Comparison of ENCODE assay signal across 23 cellular contexts in genomic region chr5:133704411-133704810, GRCh38.
DNase-seq lines count a peak whose midpoint lies in the region; ATAC-seq and TF ChIP-seq lines count a peak whose summit lies in the region.
"Had no signal": no experiment of that assay in that cellular context is flagged by ENCODE, and none has a peak within 500 bp of the region (broad histone marks: within the 10 kb centered on the region; RNA-seq: fewer than 3 reads in every experiment).

No MANE protein-coding gene starts in this region.

- no peak for TF ChIP-seq EP300 in stomach (IDR thresholded peaks at IDR 0.05)

- H3K9me3 ChIP-seq in stomach: no peaks in the 10 kb centered on the region
- H3K9me3 ChIP-seq: BE2C; BLaER1 treated with 17β-estradiol and CSF1 and Interleukin-3, amounts not matched to agents 10 nM and 100 nM; HAP-1 had no signal

- 76 to 80% (median 78%) methylated on average over 2 of the region's 2 CpGs for WGBS in stomach, 5 donors

- H3K4me1 ChIP-seq in stomach: peaks cover 0 to 8% (median 2%) of the 10 kb centered on the region in 4 donors
- H3K4me1 ChIP-seq: BLaER1 treated with 17β-estradiol and CSF1 and Interleukin-3, amounts not matched to agents 10 nM and 100 nM; HAP-1 had no signal

- no peak overlapping the region for H3K27ac Mint-ChIP-seq in activated CD8-positive, alpha-beta memory T cell treated with anti-CD3 and anti-CD28 coated beads, Interleukin-2, amount 10 ng/mL, durations not matched to agents 7 days and 5 days
- H3K27ac Mint-ChIP-seq: CD14-positive monocyte; CD4-positive, alpha-beta T cell; CD8-positive, alpha-beta memory T cell; HFFc6 had no signal

- no peak for ATAC-seq in activated CD8-positive, alpha-beta memory T cell treated with anti-CD3 and anti-CD28 coated beads, Interleukin-2, amount 10 ng/mL, durations not matched to agents 7 days and 5 days
- ATAC-seq in sciatic nerve (no peak), HG03342 (IDR thresholded peaks at IDR 0.05; ENCODE audit: unreplicated experiment) (no peak)
- ATAC-seq: GM12878 had no signal

- H3K4me1 Mint-ChIP-seq in activated CD8-positive, alpha-beta memory T cell treated with anti-CD3 and anti-CD28 coated beads, Interleukin-2, amount 10 ng/mL, durations not matched to agents 7 days and 5 days: peaks cover 5% of the 10 kb centered on the region
- H3K4me1 Mint-ChIP-seq: CD14-positive monocyte; CD8-positive, alpha-beta memory T cell had no signal

- TF ChIP-seq POLR2A in stomach (IDR thresholded peaks at IDR 0.05): no peak

- TF ChIP-seq CTCF in stomach (IDR thresholded peaks at IDR 0.05): no peak

- no peak overlapping the region for H3K27ac ChIP-seq in stomach
- H3K27ac ChIP-seq: 22Rv1; BLaER1 treated with 17β-estradiol and CSF1 and Interleukin-3, amounts not matched to agents 10 nM and 100 nM; GM23248 had no signal

- H3K36me3 ChIP-seq in stomach: no peaks in the 10 kb centered on the region
- H3K36me3 ChIP-seq: BE2C; BLaER1 treated with 17β-estradiol and CSF1 and Interleukin-3, amounts not matched to agents 10 nM and 100 nM; HAP-1 had no signal

- no peaks in the 10 kb centered on the region for H3K9me3 Mint-ChIP-seq in activated CD8-positive, alpha-beta memory T cell treated with anti-CD3 and anti-CD28 coated beads, Interleukin-2, amount 10 ng/mL, durations not matched to agents 7 days and 5 days (ENCODE audit: low read depth)
- H3K9me3 Mint-ChIP-seq: CD4-positive, alpha-beta T cell; CD8-positive, alpha-beta memory T cell; HFFc6 had no signal

- in situ Hi-C loops in ACHN (cut with HindIII; ENCODE audit: low pct_ligation_motif_present, low pct_unique_long_range_greater_than_20kb, low sequenced_read_pairs): no loop called here

- no peak overlapping the region for H3K4me3 Mint-ChIP-seq in activated CD8-positive, alpha-beta memory T cell treated with anti-CD3 and anti-CD28 coated beads, Interleukin-2, amount 10 ng/mL, durations not matched to agents 7 days and 5 days
- H3K4me3 Mint-ChIP-seq: CD14-positive monocyte; CD4-positive, alpha-beta T cell; CD8-positive, alpha-beta memory T cell; HFFc6 had no signal

- H3K27me3 Mint-ChIP-seq in activated CD8-positive, alpha-beta memory T cell treated with anti-CD3 and anti-CD28 coated beads, Interleukin-2, amount 10 ng/mL, durations not matched to agents 7 days and 5 days: peaks cover 4% of the 10 kb centered on the region
- H3K27me3 Mint-ChIP-seq: CD4-positive, alpha-beta T cell had no signal

- peak; percentile 13 for DNase-seq in activated CD8-positive, alpha-beta memory T cell treated with anti-CD3 and anti-CD28 coated beads for 24 hours
- DNase-seq in activated CD8-positive, alpha-beta memory T cell treated with anti-CD3 and anti-CD28 coated beads, Interleukin-2, amount 10 ng/mL, durations not matched to agents 7 days and 5 days: no peak
- peak; percentile 74 for DNase-seq in mesenteric fat pad (ENCODE audit: low spot score)
- peak; percentile 4 for DNase-seq in stomach
- no peak for DNase-seq in sciatic nerve (ENCODE audit: low spot score)
- DNase-seq in NCI-H146 (lab: John Stamatoyannopoulos, UW): no peak
- no peak for DNase-seq in ACHN
- DNase-seq: AML-193; CD4-positive, alpha-beta T cell; CD8-positive, alpha-beta memory T cell; DMS 273 treated with DMSO at 0.1 percent for 48 hours; DMS79; EL; GDM1; GM23248; HFFc6 had no signal

- no peaks in the 10 kb centered on the region for H3K36me3 Mint-ChIP-seq in activated CD8-positive, alpha-beta memory T cell treated with anti-CD3 and anti-CD28 coated beads, Interleukin-2, amount 10 ng/mL, durations not matched to agents 7 days and 5 days
- H3K36me3 Mint-ChIP-seq: CD14-positive monocyte; CD8-positive, alpha-beta memory T cell had no signal

- intact Hi-C loops in stomach (cut with DNase I; ENCODE audit: low total_unique reads): no loop called here
- intact Hi-C loops in sciatic nerve (cut with DNase I): no loop called here

- no peak overlapping the region for H3K4me3 ChIP-seq in stomach
- H3K4me3 ChIP-seq: BLaER1 treated with 17β-estradiol and CSF1 and Interleukin-3, amounts not matched to agents 10 nM and 100 nM; GM12878; GM23248; HAP-1 had no signal

- no peaks in the 10 kb centered on the region for H3K27me3 ChIP-seq in stomach
- H3K27me3 ChIP-seq: BE2C; BLaER1 treated with 17β-estradiol and CSF1 and Interleukin-3, amounts not matched to agents 10 nM and 100 nM had no signal

- CTCF ChIA-PET in activated CD8-positive, alpha-beta memory T cell treated with anti-CD3 and anti-CD28 coated beads, Interleukin-2, amount 10 ng/mL, durations not matched to agents 7 days and 5 days (lab: Charles Lee): no interaction called here

Comparison
In these comparisons a context has a peak if more than half of its experiments do, and no peak if none do; other contexts are left out.
1. DNase-seq: peak in activated CD8-positive, alpha-beta memory T cell treated with anti-CD3 and anti-CD28 coated beads for 24 hours (single experiment), mesenteric fat pad (single experiment) and stomach (single experiment); none in activated CD8-positive, alpha-beta memory T cell treated with anti-CD3 and anti-CD28 coated beads, Interleukin-2, amount 10 ng/mL, durations not matched to agents 7 days and 5 days (single experiment), sciatic nerve (single experiment), NCI-H146 (single experiment) and ACHN (single experiment).